In the genomic region with DNA sequence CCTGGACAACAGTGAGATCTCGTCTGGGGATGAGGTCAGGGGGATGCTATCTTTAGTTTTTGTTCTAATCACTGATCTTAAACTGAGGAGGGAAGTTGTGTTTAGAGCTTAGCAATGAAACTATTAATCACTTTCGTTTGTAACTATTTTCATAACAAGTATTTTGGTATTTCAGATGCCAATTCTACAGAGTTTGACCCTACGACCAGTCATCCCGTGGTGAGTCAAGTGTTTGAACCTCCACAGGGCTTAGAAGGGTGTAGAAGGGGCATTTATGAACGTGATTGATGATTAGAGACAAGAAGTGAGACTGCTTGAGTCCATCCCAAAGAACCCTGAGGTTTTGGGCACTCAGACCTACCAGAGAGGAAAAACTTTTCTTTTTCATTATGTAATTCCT, we compare ENCODE assay signal across 30 cellular contexts.
"Had no signal": no experiment of that assay in that cellular context is flagged by ENCODE, and none has a peak within 500 bp of the region (broad histone marks: within the 10 kb centered on the region; RNA-seq: fewer than 3 reads in every experiment).

No MANE protein-coding gene starts in this region.

- DNase-seq: activated CD4-positive, alpha-beta T cell treated with anti-CD3 and anti-CD28 coated beads for 36 hours; activated CD4-positive, CD25-positive, alpha-beta regulatory T cell; activated CD8-positive, alpha-beta memory T cell treated with anti-CD3 and anti-CD28 coated beads, Interleukin-2, amount 10 ng/mL, durations not matched to agents 7 days and 5 days; activated CD8-positive, alpha-beta T cell treated with anti-CD3 and anti-CD28 coated beads, Interleukin-2, amount 10 ng/mL, durations not matched to agents 7 days and 5 days; activated T-cell treated with anti-CD3 and anti-CD28 coated beads, Interleukin-2, amount 50 U/mL, for 48 hours; adrenal gland; aorta; dorsolateral prefrontal cortex; effector memory CD4-positive, alpha-beta T cell; islet precursor cell; left cardiac atrium; left ventricle myocardium superior; naive B cell; nephron progenitor cell; psoas muscle; stimulated activated CD4-positive, alpha-beta T cell treated with anti-CD3 and anti-CD28 coated beads, Interleukin-15, amount 100 ng/mL, for 24 hours; stimulated activated CD4-positive, alpha-beta T cell treated with anti-CD3 and anti-CD28 coated beads, Interleukin-2, amount 100 ng/mL, for 24 hours; stimulated activated naive B cell treated with anti-CD40 and anti-IgM and Interleukin-4, amounts not matched to agents 10 μg/mL and 1 μg/mL and 100 μg/mL, for 72 hours; stomach; thyroid gland; upper lobe of right lung had no signal

- H3K9me3 ChIP-seq: adrenal gland, gastroesophageal sphincter, psoas muscle, stomach, thyroid gland, upper lobe of right lung had no signal

- H3K27ac Mint-ChIP-seq: activated CD4-positive, alpha-beta T cell treated with anti-CD3 and anti-CD28 coated beads for 36 hours; activated CD8-positive, alpha-beta memory T cell treated with anti-CD3 and anti-CD28 coated beads, Interleukin-2, amount 10 ng/mL, durations not matched to agents 7 days and 5 days; activated CD8-positive, alpha-beta T cell treated with anti-CD3 and anti-CD28 coated beads, Interleukin-2, amount 10 ng/mL, durations not matched to agents 7 days and 5 days; activated naive CD4-positive, alpha-beta T cell treated with anti-CD3 and anti-CD28 coated beads, Interleukin-2, amount 50 U/mL, for 24 hours; activated T-helper 2 cell treated with anti-CD3 and anti-CD28 coated beads, Interferon-gamma antibody, Interleukin-2, Interleukin-4, amounts not matched to agents 10 μg/mL and 5 μg/mL and 100 μg/mL, durations not matched to agents 14 hours and 24 hours and 36 hours; mesothelial cell of epicardium; naive B cell; nephron progenitor cell; stimulated activated naive B cell treated with anti-CD40 and anti-IgM and Interleukin-4, amounts not matched to agents 10 μg/mL and 1 μg/mL and 100 μg/mL, for 72 hours; T-helper 2 cell treated with Interferon-gamma antibody and Interleukin-4, amounts not matched to agents 5 μg/mL and 100 μg/mL, for 36 hours had no signal

- H3K4me3 Mint-ChIP-seq: activated CD4-positive, alpha-beta T cell treated with anti-CD3 and anti-CD28 coated beads for 36 hours; activated CD8-positive, alpha-beta memory T cell treated with anti-CD3 and anti-CD28 coated beads, Interleukin-2, amount 10 ng/mL, durations not matched to agents 7 days and 5 days; activated CD8-positive, alpha-beta T cell treated with anti-CD3 and anti-CD28 coated beads, Interleukin-2, amount 10 ng/mL, durations not matched to agents 7 days and 5 days; activated naive CD4-positive, alpha-beta T cell treated with anti-CD3 and anti-CD28 coated beads, Interleukin-2, amount 50 U/mL, for 24 hours; brain; mesothelial cell of epicardium; naive B cell; nephron progenitor cell; stimulated activated naive B cell treated with anti-CD40 and anti-IgM and Interleukin-4, amounts not matched to agents 10 μg/mL and 1 μg/mL and 100 μg/mL, for 72 hours; T-helper 2 cell treated with Interferon-gamma antibody and Interleukin-4, amounts not matched to agents 5 μg/mL and 100 μg/mL, for 36 hours had no signal

- H3K27ac ChIP-seq: adrenal gland, coronary artery, gastroesophageal sphincter, hepatocyte, parathyroid adenoma, psoas muscle, stomach, thyroid gland, upper lobe of right lung had no signal

- H3K4me2 ChIP-seq: hepatocyte had no signal

- H3K27me3 Mint-ChIP-seq: activated CD4-positive, alpha-beta T cell treated with anti-CD3 and anti-CD28 coated beads for 36 hours; activated CD8-positive, alpha-beta memory T cell treated with anti-CD3 and anti-CD28 coated beads, Interleukin-2, amount 10 ng/mL, durations not matched to agents 7 days and 5 days; activated naive CD4-positive, alpha-beta T cell treated with anti-CD3 and anti-CD28 coated beads, Interleukin-2, amount 50 U/mL, for 24 hours; brain; naive B cell; stimulated activated naive B cell treated with anti-CD40 and anti-IgM and Interleukin-4, amounts not matched to agents 10 μg/mL and 1 μg/mL and 100 μg/mL, for 72 hours had no signal

- H3K4me3 ChIP-seq: adrenal gland, coronary artery, dorsolateral prefrontal cortex, gastroesophageal sphincter, hepatocyte, psoas muscle, stomach, thyroid gland, upper lobe of right lung had no signal

- H3K9me3 Mint-ChIP-seq: activated naive CD4-positive, alpha-beta T cell treated with anti-CD3 and anti-CD28 coated beads, Interleukin-2, amount 50 U/mL, for 24 hours; activated T-helper 2 cell treated with anti-CD3 and anti-CD28 coated beads, Interferon-gamma antibody, Interleukin-2, Interleukin-4, amounts not matched to agents 10 μg/mL and 5 μg/mL and 100 μg/mL, durations not matched to agents 14 hours and 24 hours and 36 hours; brain; mesothelial cell of epicardium; nephron progenitor cell; stimulated activated naive B cell treated with anti-CD40 and anti-IgM and Interleukin-4, amounts not matched to agents 10 μg/mL and 1 μg/mL and 100 μg/mL, for 72 hours; T-helper 2 cell treated with Interferon-gamma antibody and Interleukin-4, amounts not matched to agents 5 μg/mL and 100 μg/mL, for 36 hours had no signal

- ATAC-seq: activated CD4-positive, alpha-beta T cell treated with anti-CD3 and anti-CD28 coated beads for 36 hours; activated CD8-positive, alpha-beta memory T cell treated with anti-CD3 and anti-CD28 coated beads, Interleukin-2, amount 10 ng/mL, durations not matched to agents 7 days and 5 days; activated CD8-positive, alpha-beta T cell treated with anti-CD3 and anti-CD28 coated beads, Interleukin-2, amount 10 ng/mL, durations not matched to agents 7 days and 5 days; gastroesophageal sphincter; left cardiac atrium; left ventricle myocardium superior; psoas muscle; stimulated activated naive B cell treated with anti-CD40 and anti-IgM and Interleukin-4, amounts not matched to agents 10 μg/mL and 1 μg/mL and 100 μg/mL, for 72 hours; upper lobe of right lung had no signal

- H3K9ac ChIP-seq: parathyroid adenoma had no signal

- H3K79me2 ChIP-seq: hepatocyte, parathyroid adenoma had no signal

- H2AFZ ChIP-seq: hepatocyte, parathyroid adenoma had no signal

- H3K27me3 ChIP-seq: adrenal gland, dorsolateral prefrontal cortex, gastroesophageal sphincter, hepatocyte, stomach, thyroid gland, upper lobe of right lung had no signal

- H3K4me1 Mint-ChIP-seq: mesothelial cell of epicardium, nephron progenitor cell had no signal
